ENCODE assay signal across 20 cellular contexts in the genomic region with DNA sequence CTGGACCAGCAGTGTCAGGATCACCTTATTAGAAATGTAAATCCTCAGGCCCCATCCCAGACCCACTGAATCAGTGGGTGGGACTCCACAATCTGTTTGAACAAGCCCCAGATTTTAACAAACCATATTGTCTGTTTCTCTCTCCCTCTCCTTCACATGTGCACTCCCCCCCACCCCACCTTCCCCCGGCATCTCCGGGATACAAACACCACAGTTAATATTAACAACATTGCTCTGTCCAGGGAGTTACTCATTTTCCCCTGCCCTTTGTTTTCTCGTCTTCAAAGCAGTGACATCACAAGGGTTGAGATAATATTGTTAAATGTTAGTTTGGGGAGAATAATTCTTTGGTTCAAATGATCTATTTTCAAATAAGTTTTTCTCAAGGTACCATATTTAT.
A peak's percentile ranks its signal among the peaks of the same experiment; 100 is the strongest.
DNase-seq lines count a peak whose midpoint lies in the region; ATAC-seq and TF ChIP-seq lines count a peak whose summit lies in the region.
"Had no signal": no experiment of that assay in that cellular context is flagged by ENCODE, and none has a peak within 500 bp of the region (broad histone marks: within the 10 kb centered on the region; RNA-seq: fewer than 3 reads in every experiment).

No MANE protein-coding gene starts in this region.

- 0 out of 2 replicates have a peak overlapping the region, but pooled peaks have one; percentile 2 for H3K9ac ChIP-seq in GM23248

- peaks cover 4% of the 10 kb centered on the region for H3K27me3 Mint-ChIP-seq in glutamatergic neuron (ENCODE audit: unreplicated experiment)
- H3K27me3 Mint-ChIP-seq: B cell had no signal

- in situ Hi-C loops in GM23248 (cut with MboI), result no loop called here

- no peak overlapping the region for H2AFZ ChIP-seq in GM23248

- H3K27me3 ChIP-seq in GM23248 (replicated peaks; ENCODE audit: insufficient read depth), result no peaks in the 10 kb centered on the region
- no peaks in the 10 kb centered on the region for H3K27me3 ChIP-seq in SJSA1 (replicated peaks)
- H3K27me3 ChIP-seq: foreskin keratinocyte, sigmoid colon, uterus had no signal

- H3K9me2 ChIP-seq in GM23248 (ENCODE audit: insufficient read depth), result no peaks in the 10 kb centered on the region

- H4K20me1 ChIP-seq in GM23248 (ENCODE audit: insufficient read depth), result no peaks in the 10 kb centered on the region

- peaks cover 19% of the 10 kb centered on the region for H3K36me3 Mint-ChIP-seq in glutamatergic neuron (ENCODE audit: unreplicated experiment)

- peaks cover 10% of the 10 kb centered on the region for H3K9me3 Mint-ChIP-seq in glutamatergic neuron (ENCODE audit: unreplicated experiment)

- H3K4me1 Mint-ChIP-seq in glutamatergic neuron (ENCODE audit: low read depth, unreplicated experiment), result peaks cover 14% of the 10 kb centered on the region
- H3K4me1 Mint-ChIP-seq: B cell had no signal

- H3K36me3 ChIP-seq in GM23248 (ENCODE audit: low read depth) (peaks cover 5% of the 10 kb centered on the region; the same call in 1 of the 2 replicates), SJSA1 (0 out of 2 replicates have a peak, but pooled peaks cover 9% of the 10 kb centered on the region)
- H3K36me3 ChIP-seq: uterus had no signal

- ATAC-seq in GM21390 (IDR thresholded peaks at IDR 0.05; ENCODE audit: unreplicated experiment), result no peak
- no peak for ATAC-seq in GM21515 (IDR thresholded peaks at IDR 0.05; ENCODE audit: unreplicated experiment)
- ATAC-seq: foreskin keratinocyte, left lobe of liver had no signal

- H3K4me3 ChIP-seq in GM23248 (no peak overlapping the region), SJSA1 (no peak overlapping the region)
- H3K4me3 ChIP-seq: sigmoid colon, uterus had no signal

- no peaks in the 10 kb centered on the region for H3K79me2 ChIP-seq in GM23248 (ENCODE audit: insufficient read depth)

- H3K4me1 ChIP-seq in GM23248 (ENCODE audit: insufficient read depth) (peaks cover 15% of the 10 kb centered on the region), SJSA1 (replicated peaks) (peaks cover 21% of the 10 kb centered on the region)
- H3K4me1 ChIP-seq: foreskin keratinocyte, sigmoid colon, uterus had no signal

- H3K27ac ChIP-seq in GM23248, result peak overlapping the region; percentile 17; the same call in 1 of the 2 replicates
- peak overlapping the region; percentile 96 for H3K27ac ChIP-seq in SJSA1
- H3K27ac ChIP-seq: foreskin keratinocyte, sigmoid colon, uterus, VCaP had no signal

- peak overlapping the region; percentile 34 for H3K4me2 ChIP-seq in GM23248 (ENCODE audit: unreplicated experiment)

- no peak for TF ChIP-seq CTCF in glutamatergic neuron (IDR thresholded peaks at IDR 0.05; ENCODE audit: partially characterized antibody, unreplicated experiment)

- WGBS in GM23248 (ENCODE audit: low coverage in 1 of 2, low lambda C conversion rate in 2 of 2, missing lambda C conversion rate in 2 of 2), 2 experiments, result 67 to 86% methylated on average over 3 of the region's 3 CpGs

- H3K4me3 Mint-ChIP-seq in glutamatergic neuron (ENCODE audit: unreplicated experiment), result peak overlapping the region; percentile 12
- H3K4me3 Mint-ChIP-seq: B cell had no signal

- H3K9me3 ChIP-seq in GM23248 (ENCODE audit: low read depth) (no peaks in the 10 kb centered on the region), SJSA1 (replicated peaks) (no peaks in the 10 kb centered on the region)
- H3K9me3 ChIP-seq: sigmoid colon, uterus had no signal

- H3F3A ChIP-seq in GM23248 (ENCODE audit: insufficient read depth), result peaks cover 12% of the 10 kb centered on the region; the same call in 1 of the 2 replicates

- no peak for DNase-seq in GM23248
- peak in 1 of 2 experiments; percentile 61 for DNase-seq in SJSA1 (ENCODE audit: low read depth in 1 of 2, low spot score in 2 of 2)
- DNase-seq in glutamatergic neuron, result no peak
- DNase-seq in pulmonary artery endothelial cell (ENCODE audit: low read depth, low spot score), result peak; percentile 24
- DNase-seq in AML-193 (lab: John Stamatoyannopoulos, UW), result no peak
- DNase-seq in activated CD4-positive, alpha-beta T cell treated with anti-CD3 and anti-CD28 coated beads for 4 hours, result no peak
- DNase-seq: activated CD4-positive, alpha-beta T cell treated with anti-CD3 and anti-CD28 coated beads, Interleukin-2, amount 50 U/mL, for 4 hours; activated naive CD4-positive, alpha-beta T cell; amygdala; foreskin keratinocyte; NCI-H146; occipital lobe; sigmoid colon; stimulated activated CD4-positive, alpha-beta T cell treated with anti-CD3 and anti-CD28 coated beads, Interleukin-2, amount 100 ng/mL, for 48 hours; uterus had no signal

- H3K27ac Mint-ChIP-seq in glutamatergic neuron (ENCODE audit: unreplicated experiment), result peak overlapping the region; percentile 60
- H3K27ac Mint-ChIP-seq: B cell had no signal
